In the genomic region with DNA sequence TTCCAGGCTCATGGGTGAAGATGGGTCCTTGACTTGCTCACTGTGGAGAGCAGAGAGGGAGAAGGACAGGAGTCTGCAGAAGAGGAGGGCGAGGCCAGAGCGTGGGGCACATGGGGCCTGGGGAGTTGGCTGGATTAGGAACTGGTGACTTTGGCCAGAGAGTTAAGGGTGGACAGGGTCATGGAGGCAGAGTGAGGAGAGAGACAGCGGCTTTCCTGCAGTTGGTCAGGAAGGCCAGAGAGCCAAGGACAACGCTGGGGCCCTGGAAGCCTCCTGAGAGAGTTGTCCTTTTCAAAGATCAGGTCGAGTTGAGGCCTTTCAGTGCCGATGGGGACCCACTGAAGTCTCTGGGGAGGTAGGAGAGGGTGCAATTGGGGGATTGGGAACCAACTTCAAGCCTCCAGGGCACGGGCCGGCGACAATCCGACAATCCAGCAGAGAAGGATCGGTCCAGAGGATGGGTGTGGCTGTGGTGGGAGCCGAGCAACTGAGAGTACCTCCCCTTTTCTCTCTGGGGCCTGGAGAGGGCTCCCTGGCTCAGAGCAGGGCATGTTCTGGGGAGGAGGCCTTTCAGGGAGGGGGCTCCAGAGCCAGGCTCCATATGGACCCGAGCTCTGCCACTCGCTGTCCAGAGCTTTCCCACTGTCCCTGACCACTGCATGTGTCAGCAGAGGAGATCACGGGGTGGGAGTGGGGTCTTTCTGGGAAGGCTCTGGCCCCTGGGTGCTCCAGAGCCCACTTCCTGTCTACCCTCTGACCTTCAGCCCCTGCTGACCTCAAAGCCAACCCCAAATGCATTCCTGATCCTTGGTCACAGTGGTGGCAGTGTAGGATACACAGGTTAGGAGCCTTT, we compare ENCODE assay signal across 10 cellular contexts. TPM values are rescaled to one million over a fixed set of nuclear protein-coding genes. Genes with fewer than 3 reads are reported as not detected.
DNase-seq lines count a peak whose midpoint lies in the region; ATAC-seq, FAIRE-seq and TF ChIP-seq lines count a peak whose summit lies in the region.
"Had no signal": no experiment of that assay in that cellular context is flagged by ENCODE, and none has a peak within 500 bp of the region (broad histone marks: within the 10 kb centered on the region; RNA-seq: fewer than 3 reads in every experiment).

No MANE protein-coding gene starts in this region.

- POLR2A ChIA-PET in activated CD4-positive, alpha-beta T cell treated with anti-CD3 and anti-CD28 coated beads for 36 hours (lab: Charles Lee) = no interaction called here

- no peak for FAIRE-seq in HTR-8/SVneo (lab: Jason Lieb, UNC)

- peaks cover 47% of the 10 kb centered on the region for H3K4me1 Mint-ChIP-seq in activated CD4-positive, alpha-beta T cell treated with anti-CD3 and anti-CD28 coated beads for 36 hours

- no peaks in the 10 kb centered on the region for H3K9me3 Mint-ChIP-seq in activated CD4-positive, alpha-beta T cell treated with anti-CD3 and anti-CD28 coated beads for 36 hours (ENCODE audit: low read depth)

- no peak for ATAC-seq in activated CD4-positive, alpha-beta T cell treated with anti-CD3 and anti-CD28 coated beads for 36 hours
- ATAC-seq in body of pancreas (no peak), lower lobe of right lung (peak; percentile 13 to 22), thoracic aorta (ENCODE audit: insufficient number of reproducible peaks, low FRiP score, low read depth) (no peak), GM18505 (IDR thresholded peaks at IDR 0.05; ENCODE audit: unreplicated experiment) (no peak)
- ATAC-seq: mucosa of descending colon had no signal

- CTCF ChIA-PET in activated CD4-positive, alpha-beta T cell treated with anti-CD3 and anti-CD28 coated beads for 36 hours (lab: Charles Lee) = interaction anchor here (0.9 kb wide), 1 partner anchor 12 kb away, joined by 3 read pairs; no protein-coding TSS in a partner anchor

- H3K36me3 ChIP-seq in body of pancreas (replicated peaks in 1 of 2; ENCODE audit: insufficient read depth in 1 of 2, low read depth in 2 of 2) (peaks cover 0 to 3% of the 10 kb centered on the region in 2 donors), lower lobe of right lung (peaks cover 59% of the 10 kb centered on the region), thoracic aorta (peaks cover 50% of the 10 kb centered on the region)

- no peak overlapping the region for H3K4me3 ChIP-seq in body of pancreas
- H3K4me3 ChIP-seq in lower lobe of right lung = peak overlapping the region; percentile 30
- peak overlapping the region; percentile 41 for H3K4me3 ChIP-seq in thoracic aorta
- H3K4me3 ChIP-seq: mucosa of descending colon had no signal

- H3K27me3 ChIP-seq in body of pancreas = no peaks in the 10 kb centered on the region
- no peaks in the 10 kb centered on the region for H3K27me3 ChIP-seq in lower lobe of right lung (ENCODE audit: low read depth)
- H3K27me3 ChIP-seq in thoracic aorta (replicated peaks; ENCODE audit: insufficient read depth) = no peaks in the 10 kb centered on the region

- peaks cover 43% of the 10 kb centered on the region for H3K36me3 Mint-ChIP-seq in activated CD4-positive, alpha-beta T cell treated with anti-CD3 and anti-CD28 coated beads for 36 hours (ENCODE audit: low read depth)

- no peak for TF ChIP-seq POLR2A in body of pancreas (IDR thresholded peaks at IDR 0.05)
- TF ChIP-seq POLR2A in GM18505 (IDR thresholded peaks at IDR 0.05; ENCODE audit: borderline replicate concordance, extremely low read depth, insufficient read depth, insufficient read length) = no peak

- WGBS in body of pancreas, 2 donors = 78 to 81% methylated on average over 13 to 15 of the region's 15 CpGs

- H3K27ac ChIP-seq in body of pancreas (peak overlapping the region in 3 of 4 donors; percentile 2 to 42 (median 28)), lower lobe of right lung (peak overlapping the region; percentile 86), thoracic aorta (peak overlapping the region; percentile 96)
- H3K27ac ChIP-seq: WERI-Rb-1 had no signal

- no peak for DNase-seq in activated CD4-positive, alpha-beta T cell treated with anti-CD3 and anti-CD28 coated beads for 36 hours
- no peak for DNase-seq in activated CD4-positive, alpha-beta T cell treated with anti-CD3 and anti-CD28 coated beads for 48 hours
- no peak for DNase-seq in body of pancreas
- peak; percentile 53 for DNase-seq in lower lobe of right lung
- no peak for DNase-seq in thoracic aorta (ENCODE audit: low spot score)
- no peak for DNase-seq in activated CD4-positive, CD25-positive, alpha-beta regulatory T cell (lab: John Stamatoyannopoulos, UW)
- DNase-seq in HTR-8/SVneo (ENCODE audit: insufficient read length, low spot score) = no peak
- DNase-seq: mucosa of descending colon, WERI-Rb-1 had no signal

- H3K27ac Mint-ChIP-seq in activated CD4-positive, alpha-beta T cell treated with anti-CD3 and anti-CD28 coated beads for 36 hours = peak overlapping the region; percentile 80

- intact Hi-C loops in activated CD4-positive, alpha-beta T cell treated with anti-CD3 and anti-CD28 coated beads for 36 hours (cut with DNase I, micrococcal nuclease) = no loop called here
- intact Hi-C loops in body of pancreas (cut with DNase I) = no loop called here
- intact Hi-C loops in lower lobe of right lung (cut with DNase I) = no loop called here

- TF ChIP-seq CTCF in body of pancreas (IDR thresholded peaks at IDR 0.05) = no peak
- TF ChIP-seq CTCF in lower lobe of right lung (IDR thresholded peaks at IDR 0.05) = no peak
- TF ChIP-seq CTCF in thoracic aorta (IDR thresholded peaks at IDR 0.05) = no peak

- H3K4me1 ChIP-seq in body of pancreas (peaks cover 71% of the 10 kb centered on the region), lower lobe of right lung (peaks cover 78% of the 10 kb centered on the region), thoracic aorta (ENCODE audit: control insufficient read depth in 1 of 2, low read depth in 2 of 2) (peaks cover 75 to 90% of the 10 kb centered on the region in 2 donors)

- no peak overlapping the region for H3K4me3 Mint-ChIP-seq in activated CD4-positive, alpha-beta T cell treated with anti-CD3 and anti-CD28 coated beads for 36 hours

- H3K9me3 ChIP-seq in body of pancreas = no peaks in the 10 kb centered on the region
- no peaks in the 10 kb centered on the region for H3K9me3 ChIP-seq in lower lobe of right lung
- H3K9me3 ChIP-seq in thoracic aorta = no peaks in the 10 kb centered on the region
- H3K9me3 ChIP-seq: mucosa of descending colon had no signal

- no peaks in the 10 kb centered on the region for H3K27me3 Mint-ChIP-seq in activated CD4-positive, alpha-beta T cell treated with anti-CD3 and anti-CD28 coated beads for 36 hours

RNA-seq across cellular contexts. Expression of a gene that starts 7.5 kb away (rescaled TPM):
- total RNA-seq in activated CD4-positive, alpha-beta T cell treated with anti-CD3 and anti-CD28 coated beads for 36 hours = under 1 TPM; 0.21 to 0.44 TPM
- total RNA-seq in body of pancreas (10 to 100 TPM; 48.8 to 65.3 TPM), lower lobe of right lung (39.8 TPM), thoracic aorta (10 to 100 TPM; 21.1 to 36.3 TPM)

RNA-seq across cellular contexts. Expression of a gene that starts 31.3 kb away (rescaled TPM):
- total RNA-seq in activated CD4-positive, alpha-beta T cell treated with anti-CD3 and anti-CD28 coated beads for 36 hours = 10 to 100 TPM; 14.9 to 15.5 TPM
- total RNA-seq in body of pancreas = 10 to 100 TPM; 21.0 to 23.7 TPM
- 45.5 TPM for total RNA-seq in lower lobe of right lung
- total RNA-seq in thoracic aorta = 100 to 1,000 TPM; 125 to 161 TPM

RNA-seq across cellular contexts. Expression of a gene that starts 31.5 kb away (rescaled TPM):
- total RNA-seq in activated CD4-positive, alpha-beta T cell treated with anti-CD3 and anti-CD28 coated beads for 36 hours = 10 to 100 TPM; 14.8 to 18.5 TPM
- 1 to 10 TPM; 2.6 to 4.3 TPM for total RNA-seq in body of pancreas
- 7.1 TPM for total RNA-seq in lower lobe of right lung
- total RNA-seq in thoracic aorta = 10 to 100 TPM in 1 of 2 donors, 1 to 10 TPM in 1; 5.4 to 14.2 TPM

RNA-seq across cellular contexts. Expression of a gene that starts 34.1 kb away (rescaled TPM):
- 1 to 10 TPM; 4.8 to 5.0 TPM for total RNA-seq in activated CD4-positive, alpha-beta T cell treated with anti-CD3 and anti-CD28 coated beads for 36 hours
- 10 to 100 TPM in 1 of 2 donors, 1 to 10 TPM in 1; 8.0 to 12.2 TPM for total RNA-seq in body of pancreas
- 14.4 TPM for total RNA-seq in lower lobe of right lung
- total RNA-seq in thoracic aorta = 10 to 100 TPM; 10.6 to 17.6 TPM

RNA-seq across cellular contexts. Expression of a gene that starts 34.2 kb away (rescaled TPM):
- total RNA-seq in activated CD4-positive, alpha-beta T cell treated with anti-CD3 and anti-CD28 coated beads for 36 hours = 100 to 1,000 TPM; 102 to 124 TPM
- 10 to 100 TPM; 15.2 to 18.9 TPM for total RNA-seq in body of pancreas
- 42.4 TPM for total RNA-seq in lower lobe of right lung
- total RNA-seq in thoracic aorta = 100 to 1,000 TPM in 1 of 2 donors, 10 to 100 TPM in 1; 75.7 to 106 TPM

Comparison
In these comparisons a context has a peak if more than half of its experiments do, and no peak if none do; other contexts are left out.
1. ATAC-seq: peak in lower lobe of right lung (2 of 2); none in activated CD4-positive, alpha-beta T cell treated with anti-CD3 and anti-CD28 coated beads for 36 hours (single experiment), body of pancreas (single experiment), thoracic aorta (single experiment) and GM18505 (single experiment).
2. H3K27ac ChIP-seq: peak in every context shown above with its lines; median percentile 96 in thoracic aorta; 86 in lower lobe of right lung; 28 in body of pancreas.
3. H3K4me3 ChIP-seq: peak in lower lobe of right lung (single experiment) and thoracic aorta (single experiment); none in body of pancreas (0 of 2).
4. RNA of a gene that starts 7.5 kb away (total RNA-seq): 48.8 to 65.3 TPM in body of pancreas, 39.8 TPM in lower lobe of right lung (single experiment) and 21.1 to 36.3 TPM in thoracic aorta; 0.21 to 0.44 TPM in activated CD4-positive, alpha-beta T cell treated with anti-CD3 and anti-CD28 coated beads for 36 hours; every median in the first group is over 10 times any median in the second.